ENCODE assay signal across 22 cellular contexts in the genomic region with DNA sequence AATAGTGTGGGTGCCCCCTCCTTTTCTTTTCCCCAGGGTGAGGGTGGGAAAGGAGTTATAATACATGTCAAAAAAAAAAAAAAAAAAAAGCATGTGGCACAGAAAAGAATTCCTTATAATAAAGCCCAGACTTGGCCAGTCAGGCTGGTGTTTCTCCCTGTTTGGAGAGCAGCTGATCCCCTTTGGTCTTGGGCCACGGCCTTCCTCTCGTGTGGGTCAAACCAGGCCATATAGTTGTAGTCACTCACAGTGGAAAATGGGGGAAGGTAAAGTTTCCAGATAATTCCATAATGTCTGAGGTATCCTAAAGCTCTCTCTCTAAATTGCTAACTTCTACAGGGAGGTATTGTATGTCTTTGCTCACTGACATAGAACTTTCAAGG. TPM values are rescaled to one million over a fixed set of nuclear protein-coding genes. Genes with fewer than 3 reads are reported as not detected.
DNase-seq lines count a peak whose midpoint lies in the region; ATAC-seq and TF ChIP-seq lines count a peak whose summit lies in the region.
"Had no signal": no experiment of that assay in that cellular context is flagged by ENCODE, and none has a peak within 500 bp of the region (broad histone marks: within the 10 kb centered on the region; RNA-seq: fewer than 3 reads in every experiment).

No MANE protein-coding gene starts in this region.

- no peaks in the 10 kb centered on the region for H3K9me2 ChIP-seq in PC-9 (ENCODE audit: insufficient read depth)

- no TSS peak for BruUV-seq in PC-9 (replicated peaks; lab: Mats Ljungman, UMichigan)

- H3K4me2 ChIP-seq in PC-9, result peak overlapping the region; percentile 56
- H3K4me2 ChIP-seq: smooth muscle cell had no signal

- no peak for TF ChIP-seq CTCF in PC-9 (conservative IDR thresholded peaks at IDR 0.05)

- H3K4me3 ChIP-seq in PC-9 (no peak overlapping the region), skeletal muscle tissue (ENCODE audit: low read length in 3 of 3) (no peak overlapping the region)
- H3K4me3 ChIP-seq: esophagus muscularis mucosa, K562, MG63, smooth muscle cell, testis had no signal

- peaks cover 19% of the 10 kb centered on the region; the same call in 1 of the 2 replicates for H3F3A ChIP-seq in PC-9 (ENCODE audit: insufficient read depth, low read depth)

- no peaks in the 10 kb centered on the region for H3K9me3 ChIP-seq in PC-9 (ENCODE audit: insufficient read depth, low read depth)
- H3K9me3 ChIP-seq in skeletal muscle tissue (ENCODE audit: control insufficient read depth in 3 of 3, low read length in 3 of 3), result no peaks in the 10 kb centered on the region
- H3K9me3 ChIP-seq: esophagus muscularis mucosa, MG63, testis had no signal

- intact Hi-C loops in PC-9 (cut with micrococcal nuclease; ENCODE audit: unreplicated experiment) (loop anchor here (1.0 to 5.0 kb wide), 5 partner anchors 357 to 1247 kb away; no protein-coding TSS in a partner anchor), left colon (cut with DNase I, micrococcal nuclease) (no loop called here)

- H2AFZ ChIP-seq in PC-9, result no peak overlapping the region

- H4K20me1 ChIP-seq in PC-9 (ENCODE audit: insufficient read depth), result no peaks in the 10 kb centered on the region

- ATAC-seq in left colon (peak; percentile 20), GM18861 (IDR thresholded peaks at IDR 0.05; ENCODE audit: unreplicated experiment) (no peak), GM19395 (IDR thresholded peaks at IDR 0.05; ENCODE audit: unreplicated experiment) (no peak), HG03039 (IDR thresholded peaks at IDR 0.05; ENCODE audit: unreplicated experiment) (no peak)
- ATAC-seq: K562 had no signal

- H3K4me1 ChIP-seq in PC-9 (replicated peaks; ENCODE audit: insufficient read depth), result peaks cover 38% of the 10 kb centered on the region
- peaks cover 6 to 13% (median 11%) of the 10 kb centered on the region in 3 donors for H3K4me1 ChIP-seq in skeletal muscle tissue (ENCODE audit: control insufficient read depth in 3 of 3, insufficient read depth in 3 of 3, low read length in 3 of 3)
- H3K4me1 ChIP-seq: testis had no signal

- H3K27me3 ChIP-seq in PC-9 (ENCODE audit: insufficient read depth, low read depth), result no peaks in the 10 kb centered on the region
- no peaks in the 10 kb centered on the region for H3K27me3 ChIP-seq in skeletal muscle tissue (ENCODE audit: control insufficient read depth in 3 of 3, insufficient read depth in 3 of 3, low read length in 3 of 3)
- H3K27me3 ChIP-seq: testis had no signal

- POLR2A ChIA-PET in PC-9 (lab: Charles Lee; ENCODE audit: unreplicated experiment), result interaction anchor here (0.5 to 0.6 kb wide), 2 partner anchors 191 to 1254 kb away, joined by 4 to 10 read pairs; no protein-coding TSS in a partner anchor

- H3K27ac ChIP-seq in PC-9 (peak overlapping the region; percentile 89), skeletal muscle tissue (ENCODE audit: low read depth, low read length) (peak overlapping the region; percentile 25)
- H3K27ac ChIP-seq: esophagus muscularis mucosa, testis had no signal

- CTCF ChIA-PET in PC-9 (lab: Charles Lee), result interaction anchor here (0.6 kb wide), 1 partner anchor 1339 kb away, joined by 3 read pairs; no protein-coding TSS in a partner anchor

- no peaks in the 10 kb centered on the region for H3K79me2 ChIP-seq in PC-9 (ENCODE audit: low read depth)

- peak overlapping the region in 1 of 3 donors; percentile 10 for H3K9ac ChIP-seq in skeletal muscle tissue (ENCODE audit: low read depth in 1 of 3, low read length in 3 of 3)

- H3K36me3 ChIP-seq in PC-9 (ENCODE audit: low read depth) (no peaks in the 10 kb centered on the region), skeletal muscle tissue (ENCODE audit: control insufficient read depth in 3 of 3, insufficient read depth in 3 of 3, low read length in 3 of 3) (no peaks in the 10 kb centered on the region)
- H3K36me3 ChIP-seq: esophagus muscularis mucosa, MG63 had no signal

- peak; percentile 54 for DNase-seq in DMS53 treated with DMSO at 0.1 percent for 48 hours (lab: John Stamatoyannopoulos, UW; ENCODE audit: unreplicated experiment)
- no peak for DNase-seq in PC-9
- no peak for DNase-seq in left colon
- DNase-seq: activated CD4-positive, alpha-beta memory T cell treated with anti-CD3 and anti-CD28 coated beads, Interleukin-2, amount 10 ng/mL, durations not matched to agents 7 days and 5 days; activated CD4-positive, CD25-positive, alpha-beta regulatory T cell treated with anti-CD3 and anti-CD28 coated beads, Interleukin-2, amount 50 U/mL, for 72 hours; activated effector memory CD4-positive, alpha-beta T cell treated with Interleukin-2 at 50 U/mL for 16 hours; activated naive CD8-positive, alpha-beta T cell treated with anti-CD3 and anti-CD28 coated beads, Interleukin-2, amount 10 ng/mL, durations not matched to agents 7 days and 5 days; activated T-cell treated with anti-CD3 and anti-CD28 coated beads for 4 hours; DMS 273 treated with DMSO at 0.1 percent for 48 hours; effector CD4-positive, alpha-beta T cell; MG63; stimulated activated CD4-positive, alpha-beta T cell treated with anti-CD3 and anti-CD28 coated beads, Interleukin-2, amount 100 ng/mL, for 24 hours; testis had no signal

RNA-seq across cellular contexts. Expression of a gene that starts 22.0 kb away (rescaled TPM):
- not detected in 2 replicates for total RNA-seq in PC-9 (2021)
- total RNA-seq in left colon, result 10 to 100 TPM in 1 of 2 donors, under 1 TPM in 1; 0.61 to 15.0 TPM
- under 0.01 TPM for total RNA-seq in skeletal muscle tissue
- total RNA-seq: HT-29, K562, pulmonary artery endothelial cell had no signal
